Comparison of ENCODE assay signal across 20 cellular contexts in genomic region chr10:6464862-6465430, GRCh38.
DNase-seq lines count a peak whose midpoint lies in the region; ATAC-seq and TF ChIP-seq lines count a peak whose summit lies in the region.
"Had no signal": no experiment of that assay in that cellular context is flagged by ENCODE, and none has a peak within 500 bp of the region (broad histone marks: within the 10 kb centered on the region; RNA-seq: fewer than 3 reads in every experiment).

No MANE protein-coding gene starts in this region.

- in situ Hi-C loops in transverse colon (cut with MboI; ENCODE audit: low pct_ligation_motif_present in 1 of 4, low pct_unique_long_range_greater_than_20kb in 1 of 4, low sequenced_read_pairs in 3 of 4), result no loop called here

- peaks cover 0 to 8% (median 3%) of the 10 kb centered on the region in 4 donors for H3K4me1 ChIP-seq in transverse colon
- H3K4me1 ChIP-seq: breast epithelium, esophagus squamous epithelium, left ventricle myocardium inferior had no signal

- H3K27ac ChIP-seq in transverse colon, result no peak overlapping the region
- H3K27ac ChIP-seq: breast epithelium, esophagus squamous epithelium, left ventricle myocardium inferior, ovary, PC-9 had no signal

- H3K4me1 Mint-ChIP-seq in T-helper 17 cell, result peaks cover 14% of the 10 kb centered on the region
- no peaks in the 10 kb centered on the region for H3K4me1 Mint-ChIP-seq in stimulated activated naive B cell treated with anti-CD40 and anti-IgM and Interleukin-4, amounts not matched to agents 10 μg/mL and 1 μg/mL and 100 μg/mL, for 72 hours

- DNase-seq in stimulated activated CD4-positive, alpha-beta T cell treated with anti-CD3 and anti-CD28 coated beads, Interleukin-2, amount 100 ng/mL, for 4 hours (ENCODE audit: low read depth), result peak; percentile 16
- no peak for DNase-seq in stimulated activated CD4-positive, alpha-beta T cell treated with anti-CD3 and anti-CD28 coated beads, Interleukin-2, amount 100 ng/mL, for 48 hours
- DNase-seq in T-helper 17 cell (no peak), epithelial cell of esophagus (ENCODE audit: low read depth) (peak; percentile 14), transverse colon (peak; percentile 18), COLO829 (ENCODE audit: low spot score) (no peak)
- DNase-seq in stimulated activated naive B cell treated with anti-CD40 and anti-IgM and Interleukin-4, amounts not matched to agents 10 μg/mL and 1 μg/mL and 100 μg/mL, for 72 hours, result no peak
- DNase-seq: effector CD8-positive, alpha-beta T cell; esophagus squamous epithelium; GOT3; KBM-7; left ventricle myocardium inferior; midbrain; MM.1S; naive thymus-derived CD8-positive, alpha-beta T cell; ovary; PC-9; Right ventricle myocardium superior; trophoblast cell had no signal

- peaks cover 4 to 8% of the 10 kb centered on the region in 2 donors for H3K9me3 Mint-ChIP-seq in stimulated activated naive B cell treated with anti-CD40 and anti-IgM and Interleukin-4, amounts not matched to agents 10 μg/mL and 1 μg/mL and 100 μg/mL, for 72 hours

- no peak for ATAC-seq in T-helper 17 cell
- ATAC-seq in stimulated activated naive B cell treated with anti-CD40 and anti-IgM and Interleukin-4, amounts not matched to agents 10 μg/mL and 1 μg/mL and 100 μg/mL, for 72 hours (replicated peaks), result no peak
- ATAC-seq: naive thymus-derived CD8-positive, alpha-beta T cell had no signal

- H3K36me3 ChIP-seq in transverse colon, result no peaks in the 10 kb centered on the region
- H3K36me3 ChIP-seq: breast epithelium, esophagus squamous epithelium, left ventricle myocardium inferior, ovary had no signal

- TF ChIP-seq POLR2A in transverse colon (IDR thresholded peaks at IDR 0.05), result no peak

- H3K27ac Mint-ChIP-seq in T-helper 17 cell, result peak overlapping the region; percentile 45
- H3K27ac Mint-ChIP-seq in stimulated activated naive B cell treated with anti-CD40 and anti-IgM and Interleukin-4, amounts not matched to agents 10 μg/mL and 1 μg/mL and 100 μg/mL, for 72 hours, result no peak overlapping the region

- H3K9me3 ChIP-seq in T-helper 17 cell (ENCODE audit: control insufficient read depth, low read length, poor library complexity, severe bottlenecking) (no peaks in the 10 kb centered on the region), transverse colon (no peaks in the 10 kb centered on the region)
- H3K9me3 ChIP-seq: breast epithelium, esophagus squamous epithelium, left ventricle myocardium inferior, ovary had no signal

- peaks cover 16% of the 10 kb centered on the region for H3K36me3 Mint-ChIP-seq in T-helper 17 cell (ENCODE audit: low read depth)
- peaks cover 0 to 5% of the 10 kb centered on the region in 2 donors for H3K36me3 Mint-ChIP-seq in stimulated activated naive B cell treated with anti-CD40 and anti-IgM and Interleukin-4, amounts not matched to agents 10 μg/mL and 1 μg/mL and 100 μg/mL, for 72 hours

- H3K27me3 Mint-ChIP-seq in T-helper 17 cell, result no peaks in the 10 kb centered on the region
- peaks cover 0 to 23% of the 10 kb centered on the region in 2 donors for H3K27me3 Mint-ChIP-seq in stimulated activated naive B cell treated with anti-CD40 and anti-IgM and Interleukin-4, amounts not matched to agents 10 μg/mL and 1 μg/mL and 100 μg/mL, for 72 hours
- H3K27me3 Mint-ChIP-seq: naive thymus-derived CD8-positive, alpha-beta T cell had no signal

- no peak for TF ChIP-seq EP300 in transverse colon (IDR thresholded peaks at IDR 0.05; ENCODE audit: low read depth)

- H3K4me3 Mint-ChIP-seq in T-helper 17 cell, result no peak overlapping the region
- H3K4me3 Mint-ChIP-seq in stimulated activated naive B cell treated with anti-CD40 and anti-IgM and Interleukin-4, amounts not matched to agents 10 μg/mL and 1 μg/mL and 100 μg/mL, for 72 hours, result no peak overlapping the region
- H3K4me3 Mint-ChIP-seq: naive thymus-derived CD8-positive, alpha-beta T cell had no signal

- TF ChIP-seq CTCF in epithelial cell of esophagus (IDR thresholded peaks at IDR 0.05; ENCODE audit: insufficient read depth, low read depth, low read length, missing control alignments) (no peak), transverse colon (IDR thresholded peaks at IDR 0.05) (no peak)

- H3K27me3 ChIP-seq in transverse colon, result no peaks in the 10 kb centered on the region
- H3K27me3 ChIP-seq: breast epithelium, esophagus squamous epithelium, ovary had no signal

- intact Hi-C loops in transverse colon (cut with DNase I; ENCODE audit: low total_unique reads), result no loop called here

- WGBS in transverse colon (ENCODE audit: low coverage in 1 of 2), 2 donors, result 73% methylated on average over 9 of the region's 9 CpGs; no CpG with 5 or more reads in 1 of the 2 donors

- H3K4me3 ChIP-seq in epithelial cell of esophagus (ENCODE audit: low read length), result no peak overlapping the region
- H3K4me3 ChIP-seq in transverse colon, result no peak overlapping the region
- H3K4me3 ChIP-seq: breast epithelium, esophagus squamous epithelium, left ventricle myocardium inferior, ovary, PC-9 had no signal

Comparison
In these comparisons a context has a peak if more than half of its experiments do, and no peak if none do; other contexts are left out.
1. DNase-seq: peak in stimulated activated CD4-positive, alpha-beta T cell treated with anti-CD3 and anti-CD28 coated beads, Interleukin-2, amount 100 ng/mL, for 4 hours (single experiment), epithelial cell of esophagus (single experiment) and transverse colon (single experiment); none in stimulated activated CD4-positive, alpha-beta T cell treated with anti-CD3 and anti-CD28 coated beads, Interleukin-2, amount 100 ng/mL, for 48 hours (0 of 2), T-helper 17 cell (0 of 3), stimulated activated naive B cell treated with anti-CD40 and anti-IgM and Interleukin-4, amounts not matched to agents 10 μg/mL and 1 μg/mL and 100 μg/mL, for 72 hours (single experiment) and COLO829 (single experiment).